Comparison of ENCODE assay signal across 9 cellular contexts in the genomic region with DNA sequence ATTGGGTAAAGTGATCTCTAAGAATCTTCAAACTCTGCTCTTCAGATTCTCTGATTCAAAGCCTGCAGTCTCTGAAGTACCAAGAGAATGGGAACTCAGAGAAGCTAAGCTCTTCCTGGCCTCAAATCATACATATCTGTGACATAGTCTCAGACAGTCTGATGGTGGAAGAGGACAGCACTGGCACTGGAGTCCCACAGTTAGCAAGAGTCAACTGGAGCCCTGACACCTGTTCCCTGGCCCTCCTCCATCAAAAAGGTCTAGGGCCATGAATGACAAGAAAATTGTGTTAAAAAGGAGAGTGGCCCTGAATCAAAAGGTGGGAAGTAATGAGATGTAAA. TPM values are rescaled to one million over a fixed set of nuclear protein-coding genes. Genes with fewer than 3 reads are reported as not detected.
DNase-seq lines count a peak whose midpoint lies in the region; ATAC-seq and TF ChIP-seq lines count a peak whose summit lies in the region.
"Had no signal": no experiment of that assay in that cellular context is flagged by ENCODE, and none has a peak within 500 bp of the region (broad histone marks: within the 10 kb centered on the region; RNA-seq: fewer than 3 reads in every experiment).

No MANE protein-coding gene starts in this region.

- H3K36me3 ChIP-seq in lower lobe of right lung = no peaks in the 10 kb centered on the region

- intact Hi-C loops in lower lobe of right lung (cut with DNase I) = no loop called here

- H3K27me3 ChIP-seq in lower lobe of right lung (ENCODE audit: low read depth) = peaks cover 12% of the 10 kb centered on the region

- H3K9me3 ChIP-seq in lower lobe of right lung = no peaks in the 10 kb centered on the region

- no peak for TF ChIP-seq CTCF in lower lobe of right lung (IDR thresholded peaks at IDR 0.05)

- H3K27me3 Mint-ChIP-seq in IgD-negative memory B cell = peaks cover 3% of the 10 kb centered on the region

- peak; percentile 7 for ATAC-seq in GM18520 (IDR thresholded peaks at IDR 0.05; ENCODE audit: unreplicated experiment)
- peak; percentile 22 for ATAC-seq in GM21786 (IDR thresholded peaks at IDR 0.05; ENCODE audit: unreplicated experiment)
- peak; percentile 16 to 22 for ATAC-seq in lower lobe of right lung

- no peak for DNase-seq in lower lobe of right lung
- no peak for DNase-seq in T1000 (lab: John Stamatoyannopoulos, UW)
- DNase-seq in DMS 273 treated with DMSO at 0.1 percent for 48 hours (lab: John Stamatoyannopoulos, UW) = no peak
- no peak for DNase-seq in LoVo (ENCODE audit: low spot score)
- DNase-seq in NCI-H2107 (lab: John Stamatoyannopoulos, UW) = no peak
- DNase-seq: NCI-H510A treated with DMSO at 0.1 percent for 48 hours had no signal

- no peaks in the 10 kb centered on the region for H3K4me1 ChIP-seq in lower lobe of right lung

- no peak overlapping the region for H3K4me3 ChIP-seq in lower lobe of right lung

- H3K27ac ChIP-seq in lower lobe of right lung = peak overlapping the region; percentile 53

- H3K4me3 Mint-ChIP-seq in IgD-negative memory B cell = peak overlapping the region in 3 of 4 donors; percentile 81 to 90 (median 81)

- H3K9me3 Mint-ChIP-seq in IgD-negative memory B cell = peaks cover 0 to 2% (median 0%) of the 10 kb centered on the region in 3 donors

- H3K4me1 Mint-ChIP-seq in IgD-negative memory B cell = peaks cover 82 to 93% (median 90%) of the 10 kb centered on the region in 3 donors

- H3K27ac Mint-ChIP-seq in IgD-negative memory B cell = peak overlapping the region; percentile 97 to 100 (median 97)

- peaks cover 4% of the 10 kb centered on the region for H3K36me3 Mint-ChIP-seq in IgD-negative memory B cell

RNA-seq across cellular contexts. Expression of a gene that starts 37.7 kb away (rescaled TPM):
- not detected for polyA plus RNA-seq in IgD-negative memory B cell
- not detected for total RNA-seq in lower lobe of right lung

RNA-seq across cellular contexts. Expression of a gene that starts 46.4 kb away (rescaled TPM):
- 37.6 TPM for polyA plus RNA-seq in IgD-negative memory B cell
- 12.2 TPM for total RNA-seq in lower lobe of right lung

RNA-seq across cellular contexts. Expression of a gene that starts 59.2 kb away (rescaled TPM):
- polyA plus RNA-seq in IgD-negative memory B cell = not detected
- not detected for total RNA-seq in lower lobe of right lung
